11 cellular contexts compared by ENCODE assay signal in genomic region chr18:22674300-22674699, GRCh38.
DNase-seq lines count a peak whose midpoint lies in the region; ATAC-seq, FAIRE-seq and TF ChIP-seq lines count a peak whose summit lies in the region.
"Had no signal": no experiment of that assay in that cellular context is flagged by ENCODE, and none has a peak within 500 bp of the region (broad histone marks: within the 10 kb centered on the region; RNA-seq: fewer than 3 reads in every experiment).

No MANE protein-coding gene starts in this region.

- H3K9me3 ChIP-seq in AG04450 (ENCODE audit: control insufficient read depth, insufficient read depth, low read length) (peaks cover 4% of the 10 kb centered on the region; the same call in 1 of the 2 replicates), K562 (replicated peaks; ENCODE audit: control insufficient read depth, insufficient read depth, low read depth, low read length) (no peaks in the 10 kb centered on the region), small intestine (ENCODE audit: control insufficient read depth, low read depth) (no peaks in the 10 kb centered on the region)
- no peaks in the 10 kb centered on the region for H3K9me3 ChIP-seq in CD4-positive, alpha-beta T cell (ENCODE audit: control insufficient read depth, low read length)

- ATAC-seq in K562, result no peak
- no peak for ATAC-seq in CD4-positive, alpha-beta T cell (ENCODE audit: poor library complexity)
- no peak for ATAC-seq in activated T-cell treated with anti-CD3 and anti-CD28 coated beads, Interleukin-2, amount 50 U/mL, for 72 hours (replicated peaks in 1 of 2)

- intact Hi-C loops in K562 (cut with micrococcal nuclease), result no loop called here
- intact Hi-C loops in CD4-positive, alpha-beta T cell (cut with DNase I, micrococcal nuclease), result no loop called here

- H3K79me2 ChIP-seq in K562 (ENCODE audit: control insufficient read depth, insufficient read depth, low read length), result no peaks in the 10 kb centered on the region

- BruUV-seq in K562 (replicated peaks; lab: Mats Ljungman, UMichigan), result no TSS peak

- H3K9ac ChIP-seq in K562 (ENCODE audit: insufficient read depth in 1 of 2, low read depth in 2 of 2, low read length in 2 of 2), result no peak overlapping the region
- H3K9ac ChIP-seq: BLaER1 treated with 17β-estradiol and CSF1 and Interleukin-3, amounts not matched to agents 10 nM and 100 nM; KMS-11 had no signal

- TF ChIP-seq CTCF in AG04450 (IDR thresholded peaks at IDR 0.05; ENCODE audit: low read depth, low read length) (no peak), K562 (IDR thresholded peaks at IDR 0.05 in 2 of 3, conservative IDR thresholded peaks at IDR 0.05 in 1 of 3; ENCODE audit: insufficient read depth in 2 of 3, low read depth in 1 of 3, low read length in 3 of 3) (no peak)
- no peak for TF ChIP-seq CTCF in CD4-positive, alpha-beta T cell (IDR thresholded peaks at IDR 0.05)

- in situ Hi-C loops in K562 (cut with MboI), result no loop called here

- TF ChIP-seq RAD21 in K562 (CRISPR knock-in tag; conservative IDR thresholded peaks at IDR 0.05 in 1 of 2, IDR thresholded peaks at IDR 0.05 in 1 of 2), result no peak

- no peak overlapping the region for H3K4me3 Mint-ChIP-seq in CD4-positive, alpha-beta T cell
- H3K4me3 Mint-ChIP-seq in activated T-cell treated with anti-CD3 and anti-CD28 coated beads, Interleukin-2, amount 50 U/mL, for 72 hours, result no peak overlapping the region

- no peaks in the 10 kb centered on the region for H3K4me1 ChIP-seq in K562 (replicated peaks in 1 of 2; ENCODE audit: control insufficient read depth in 2 of 2, insufficient read depth in 2 of 2, low read length in 2 of 2)
- H3K4me1 ChIP-seq in small intestine (ENCODE audit: control insufficient read depth in 2 of 2, insufficient read depth in 1 of 2, low read depth in 1 of 2, low read length in 1 of 2), result peaks cover 0 to 3% of the 10 kb centered on the region in 2 donors

- peaks cover 14% of the 10 kb centered on the region for H3K27me3 Mint-ChIP-seq in CD4-positive, alpha-beta T cell
- peaks cover 7% of the 10 kb centered on the region for H3K27me3 Mint-ChIP-seq in activated T-cell treated with anti-CD3 and anti-CD28 coated beads, Interleukin-2, amount 50 U/mL, for 72 hours (ENCODE audit: low read depth)

- peak; percentile 63 for DNase-seq in AG04450 (ENCODE audit: low read depth, low spot score)
- peak; percentile 90 for DNase-seq in HT1080 (ENCODE audit: low read depth)
- DNase-seq in K562 (ENCODE audit: extremely low read depth in 1 of 4, low spot score in 3 of 4), result no peak
- peak; percentile 92 for DNase-seq in kidney glomerular epithelial cell (lab: John Stamatoyannopoulos, UW)
- DNase-seq in CD4-positive, alpha-beta T cell, result no peak
- DNase-seq in activated T-cell treated with anti-CD3 and anti-CD28 coated beads, Interleukin-2, amount 50 U/mL, for 72 hours, result no peak
- DNase-seq in NCI-H1048 (lab: John Stamatoyannopoulos, UW), result no peak
- no peak for DNase-seq in small intestine
- DNase-seq: activated CD8-positive, alpha-beta memory T cell treated with anti-CD3 and anti-CD28 coated beads, Interleukin-2, amount 50 U/mL, for 48 hours had no signal

- no peak overlapping the region for H3K4me3 ChIP-seq in AG04450 (ENCODE audit: low read depth, low read length)
- H3K4me3 ChIP-seq in K562, result no peak overlapping the region
- H3K4me3 ChIP-seq in small intestine (ENCODE audit: low read depth in 1 of 2, low read length in 2 of 2), result no peak overlapping the region
- H3K4me3 ChIP-seq: BLaER1 treated with 17β-estradiol and CSF1 and Interleukin-3, amounts not matched to agents 10 nM and 100 nM had no signal

- no peak overlapping the region for H2AFZ ChIP-seq in K562 (ENCODE audit: low read depth, low read length)

- H4K20me1 ChIP-seq in K562 (replicated peaks; ENCODE audit: control insufficient read depth, insufficient read depth, low read length), result no peaks in the 10 kb centered on the region
- H4K20me1 ChIP-seq: BLaER1 treated with 17β-estradiol and CSF1 and Interleukin-3, amounts not matched to agents 10 nM and 100 nM had no signal

- H3K36me3 ChIP-seq in K562 (ENCODE audit: control insufficient read depth, insufficient read depth, low read length) (no peaks in the 10 kb centered on the region), small intestine (ENCODE audit: control insufficient read depth in 2 of 2, insufficient read depth in 2 of 2, low read length in 2 of 2) (no peaks in the 10 kb centered on the region)
- H3K36me3 ChIP-seq: BLaER1 treated with 17β-estradiol and CSF1 and Interleukin-3, amounts not matched to agents 10 nM and 100 nM had no signal

- FAIRE-seq in K562 (lab: Jason Lieb, UNC) (no peak), small intestine (lab: Jason Lieb, UNC) (no peak)

- peaks cover 5% of the 10 kb centered on the region for H3K9me3 Mint-ChIP-seq in CD4-positive, alpha-beta T cell
- H3K9me3 Mint-ChIP-seq in activated T-cell treated with anti-CD3 and anti-CD28 coated beads, Interleukin-2, amount 50 U/mL, for 72 hours, result no peaks in the 10 kb centered on the region

- TF ChIP-seq EP300 in K562 (IDR thresholded peaks at IDR 0.05; ENCODE audit: low read length), result no peak

- 0% methylated on average over 2 of the region's 2 CpGs for WGBS in K562 (ENCODE audit: insufficient coverage, low coverage, missing lambda C conversion rate)
- 62 to 78% (median 75%) methylated on average over 2 of the region's 2 CpGs for WGBS in small intestine, 3 donors

- no peaks in the 10 kb centered on the region for H3K9me1 ChIP-seq in K562 (ENCODE audit: control insufficient read depth, insufficient read depth, low read length)

- H3K27ac ChIP-seq in AG04450 (ENCODE audit: low read depth, low read length) (peak overlapping the region; percentile 57), K562 (ENCODE audit: extremely low read depth, low read depth, low read length) (no peak overlapping the region), small intestine (ENCODE audit: low read depth in 1 of 2, low read length in 1 of 2) (no peak overlapping the region)
- H3K27ac ChIP-seq in CD4-positive, alpha-beta T cell (ENCODE audit: low read depth, low read length), result no peak overlapping the region
- H3K27ac ChIP-seq: KMS-11 had no signal

- H3K4me1 Mint-ChIP-seq in CD4-positive, alpha-beta T cell (ENCODE audit: low read depth), result no peaks in the 10 kb centered on the region
- H3K4me1 Mint-ChIP-seq in activated T-cell treated with anti-CD3 and anti-CD28 coated beads, Interleukin-2, amount 50 U/mL, for 72 hours (ENCODE audit: low read depth), result no peaks in the 10 kb centered on the region

- POLR2A ChIA-PET in AG04450 (lab: Yijun Ruan, JAX), result interaction anchor here (0.6 kb wide), 2 partner anchors 18 to 253 kb away, joined by 3 read pairs; no protein-coding TSS in a partner anchor
- POLR2A ChIA-PET in K562 (lab: Yijun Ruan, JAX), result interaction anchor here (0.9 to 1.1 kb wide), 2 partner anchors 13 to 15 kb away, joined by 3 read pairs; no protein-coding TSS in a partner anchor
- POLR2A ChIA-PET in CD4-positive, alpha-beta T cell (lab: Charles Lee), result no interaction called here

- TF ChIP-seq POLR2A in K562 (conservative IDR thresholded peaks at IDR 0.05), result no peak

- H3K4me2 ChIP-seq in K562 (ENCODE audit: insufficient read depth, low read length), result no peak overlapping the region
- H3K4me2 ChIP-seq: KMS-11 had no signal

- H3K27ac Mint-ChIP-seq in CD4-positive, alpha-beta T cell, result no peak overlapping the region
- H3K27ac Mint-ChIP-seq in activated T-cell treated with anti-CD3 and anti-CD28 coated beads, Interleukin-2, amount 50 U/mL, for 72 hours, result no peak overlapping the region

- H3K27me3 ChIP-seq in AG04450 (ENCODE audit: control insufficient read depth, insufficient read depth, low read length) (no peaks in the 10 kb centered on the region), K562 (ENCODE audit: control insufficient read depth in 2 of 2, insufficient read depth in 2 of 2, low read length in 2 of 2) (no peaks in the 10 kb centered on the region; a peak in 1 of 5 replicates), small intestine (ENCODE audit: control insufficient read depth in 2 of 2, insufficient read depth in 2 of 2, low read length in 2 of 2) (no peaks in the 10 kb centered on the region)
- H3K27me3 ChIP-seq in CD4-positive, alpha-beta T cell (ENCODE audit: control insufficient read depth, insufficient read depth, low read length), result no peaks in the 10 kb centered on the region
- H3K27me3 ChIP-seq: BLaER1 treated with 17β-estradiol and CSF1 and Interleukin-3, amounts not matched to agents 10 nM and 100 nM had no signal

- CTCF ChIA-PET in AG04450 (lab: Charles Lee) (no interaction called here), K562 (lab: Yijun Ruan, JAX; ENCODE audit: low intra/inter-chr PET ratio) (no interaction called here)
- CTCF ChIA-PET in CD4-positive, alpha-beta T cell (lab: Charles Lee), result no interaction called here

- H3K36me3 Mint-ChIP-seq in CD4-positive, alpha-beta T cell (ENCODE audit: low read depth), result no peaks in the 10 kb centered on the region
- H3K36me3 Mint-ChIP-seq in activated T-cell treated with anti-CD3 and anti-CD28 coated beads, Interleukin-2, amount 50 U/mL, for 72 hours (ENCODE audit: insufficient read depth in 2 of 2), result no peaks in the 10 kb centered on the region

TF ChIP-seq in K562, 482 proteins besides CTCF, POLR2A, EP300 and RAD21:
- TF ChIP-seq JUN (IDR thresholded peaks at IDR 0.05; ENCODE audit: borderline replicate concordance, low read depth, low read length), result peak; percentile 36; the same call in 1 of the 2 replicates
- no peak for TF ChIP-seq JUN (CRISPR knock-in tag; IDR thresholded peaks at IDR 0.05; ENCODE audit: borderline replicate concordance)
- no peak for TF ChIP-seq ZBTB43 (CRISPR knock-in tag; IDR thresholded peaks at IDR 0.05)
TF ChIP-seq in K562: peak in this region for 1.

Comparison
In these comparisons a context has a peak if more than half of its experiments do, and no peak if none do; other contexts are left out.
1. DNase-seq: peak in AG04450 (single experiment), HT1080 (single experiment) and kidney glomerular epithelial cell (single experiment); none in K562 (0 of 4), CD4-positive, alpha-beta T cell (0 of 10), activated T-cell treated with anti-CD3 and anti-CD28 coated beads, Interleukin-2, amount 50 U/mL, for 72 hours (0 of 2), NCI-H1048 (single experiment) and small intestine (single experiment).